Comparison of ENCODE assay signal across 21 cellular contexts in the genomic region with DNA sequence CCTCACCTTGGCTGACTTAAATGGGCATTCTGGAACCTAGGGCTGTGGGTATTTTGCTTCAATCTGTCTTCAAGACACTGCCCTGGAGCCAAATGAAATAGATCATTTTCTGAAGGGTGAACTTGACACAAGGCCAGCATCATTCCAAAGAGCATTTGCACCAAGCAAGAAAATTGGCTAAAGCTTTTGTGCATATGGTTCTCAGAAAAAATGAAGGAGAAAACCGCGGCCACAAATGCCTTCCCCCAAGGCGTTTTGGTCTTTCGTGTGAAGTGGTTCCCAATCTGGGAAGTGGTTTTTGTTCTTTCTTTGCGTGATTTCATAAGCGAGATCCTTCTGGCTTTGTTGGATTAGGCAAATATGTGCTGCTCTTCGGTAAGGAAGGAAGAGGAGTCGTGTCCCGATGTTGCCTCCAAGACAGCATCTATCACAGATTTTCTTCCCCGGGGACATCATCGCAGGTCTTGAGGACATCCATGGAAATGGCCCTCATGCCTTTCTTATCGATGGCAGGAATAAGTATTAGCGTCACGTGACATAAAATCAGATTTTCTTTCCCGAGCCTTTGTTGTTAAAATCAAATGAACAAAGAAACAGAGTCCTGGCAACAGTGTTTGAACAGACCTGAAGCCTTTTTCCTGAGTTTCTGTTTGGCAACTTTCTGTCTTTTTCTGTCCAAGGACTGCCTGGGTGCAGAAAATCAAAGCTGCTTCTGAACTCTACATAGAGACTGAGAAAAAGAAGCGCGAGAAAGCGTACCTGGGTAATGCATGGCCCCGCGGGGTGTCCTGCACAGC. TPM values are rescaled to one million over a fixed set of nuclear protein-coding genes. Genes with fewer than 3 reads are reported as not detected.
A peak's percentile ranks its signal among the peaks of the same experiment; 100 is the strongest.
DNase-seq lines count a peak whose midpoint lies in the region; ATAC-seq, FAIRE-seq and TF ChIP-seq lines count a peak whose summit lies in the region.
"Had no signal": no experiment of that assay in that cellular context is flagged by ENCODE, and none has a peak within 500 bp of the region (broad histone marks: within the 10 kb centered on the region; RNA-seq: fewer than 3 reads in every experiment).

No MANE protein-coding gene starts in this region.

- peak; percentile 14 for DNase-seq in DMS 273 (lab: John Stamatoyannopoulos, UW; ENCODE audit: unreplicated experiment)
- no peak for DNase-seq in DMS 273 treated with DMSO at 0.1 percent for 48 hours (lab: John Stamatoyannopoulos, UW)
- DNase-seq in astrocyte (ENCODE audit: low read depth): peak; percentile 81
- DNase-seq in fibroblast of the conjunctiva (ENCODE audit: low read depth): peak; percentile 56
- no peak for DNase-seq in thoracic aorta (ENCODE audit: low spot score)
- DNase-seq in NCI-H748 treated with DMSO at 0.1 percent for 48 hours (lab: John Stamatoyannopoulos, UW): no peak
- DNase-seq: CD8-positive, alpha-beta memory T cell; heart right ventricle; kidney glomerular epithelial cell; NCI-H2029; NCI-H69; stimulated activated CD4-positive, alpha-beta T cell treated with anti-CD3 and anti-CD28 coated beads, Interleukin-15, amount 100 ng/mL, for 24 hours; T-cell had no signal

- H3K4me3 ChIP-seq in astrocyte (ENCODE audit: insufficient read depth, low read depth, low read length) (no peak overlapping the region), thoracic aorta (peak overlapping the region; percentile 62)
- H3K4me3 ChIP-seq: heart right ventricle had no signal

- H3K27ac ChIP-seq in astrocyte (ENCODE audit: low read depth, low read length) (no peak overlapping the region), thoracic aorta (no peak overlapping the region)
- H3K27ac ChIP-seq: 22Rv1, heart right ventricle had no signal

- H3K4me2 ChIP-seq in astrocyte (ENCODE audit: low read length): peak overlapping the region; percentile 39

- no peak overlapping the region for H3K9ac ChIP-seq in astrocyte (ENCODE audit: low read length)

- H3K9me3 Mint-ChIP-seq in astrocyte (ENCODE audit: unreplicated experiment): no peaks in the 10 kb centered on the region
- H3K9me3 Mint-ChIP-seq: activated naive CD4-positive, alpha-beta T cell treated with anti-CD3 and anti-CD28 coated beads, Interleukin-2, amount 50 U/mL, for 72 hours; CD8-positive, alpha-beta memory T cell; T-cell had no signal

- no peaks in the 10 kb centered on the region for H3K9me3 ChIP-seq in astrocyte (ENCODE audit: insufficient read depth, low read depth, low read length)
- H3K9me3 ChIP-seq in thoracic aorta: no peaks in the 10 kb centered on the region
- H3K9me3 ChIP-seq: heart right ventricle had no signal

- H3K36me3 ChIP-seq in astrocyte (ENCODE audit: insufficient read depth, low read length) (no peaks in the 10 kb centered on the region), thoracic aorta (no peaks in the 10 kb centered on the region)
- H3K36me3 ChIP-seq: heart right ventricle had no signal

- no peaks in the 10 kb centered on the region for H3K79me2 ChIP-seq in astrocyte (ENCODE audit: insufficient read depth, low read length)

- no peak overlapping the region for H3K27ac Mint-ChIP-seq in astrocyte (ENCODE audit: unreplicated experiment)
- H3K27ac Mint-ChIP-seq: activated naive CD4-positive, alpha-beta T cell treated with anti-CD3 and anti-CD28 coated beads, Interleukin-2, amount 50 U/mL, for 72 hours; CD8-positive, alpha-beta memory T cell; T-cell had no signal

- no peak overlapping the region for H3K4me3 Mint-ChIP-seq in astrocyte (ENCODE audit: unreplicated experiment)
- H3K4me3 Mint-ChIP-seq: CD8-positive, alpha-beta memory T cell; T-cell had no signal

- TF ChIP-seq CTCF in astrocyte (IDR thresholded peaks at IDR 0.05; ENCODE audit: insufficient read depth, low read depth, low read length): no peak
- TF ChIP-seq CTCF in thoracic aorta (IDR thresholded peaks at IDR 0.05): no peak

- ATAC-seq in thoracic aorta (ENCODE audit: insufficient number of reproducible peaks, low FRiP score, low read depth) (no peak), GM18511 (IDR thresholded peaks at IDR 0.05; ENCODE audit: unreplicated experiment) (no peak), HG03175 (IDR thresholded peaks at IDR 0.05; ENCODE audit: unreplicated experiment) (no peak)
- ATAC-seq: activated CD4-positive, CD25-positive, alpha-beta regulatory T cell treated with anti-CD3 and anti-CD28 coated beads, Interleukin-2, amount 50 U/mL, for 24 hours; activated naive CD4-positive, alpha-beta T cell treated with anti-CD3 and anti-CD28 coated beads, Interleukin-2, amount 50 U/mL, for 72 hours; heart right ventricle; T-cell had no signal

- no peak overlapping the region for H2AFZ ChIP-seq in astrocyte (ENCODE audit: low read depth, low read length)

- H3K4me1 Mint-ChIP-seq in astrocyte (ENCODE audit: low read depth, unreplicated experiment): no peaks in the 10 kb centered on the region
- H3K4me1 Mint-ChIP-seq: CD8-positive, alpha-beta memory T cell; T-cell had no signal

- H3K36me3 Mint-ChIP-seq in astrocyte (ENCODE audit: low read depth, unreplicated experiment): peaks cover 5% of the 10 kb centered on the region
- H3K36me3 Mint-ChIP-seq: activated naive CD4-positive, alpha-beta T cell treated with anti-CD3 and anti-CD28 coated beads, Interleukin-2, amount 50 U/mL, for 72 hours; CD8-positive, alpha-beta memory T cell; T-cell had no signal

- H3K4me1 ChIP-seq in astrocyte (ENCODE audit: insufficient read depth, low read length) (peaks cover 8% of the 10 kb centered on the region), thoracic aorta (ENCODE audit: control insufficient read depth in 1 of 2, low read depth in 2 of 2) (peaks cover 3 to 13% of the 10 kb centered on the region in 2 donors)
- H3K4me1 ChIP-seq: heart right ventricle had no signal

- peaks cover 9% of the 10 kb centered on the region for H3K27me3 Mint-ChIP-seq in astrocyte (ENCODE audit: low read depth, unreplicated experiment)

- H4K20me1 ChIP-seq in astrocyte (ENCODE audit: insufficient read depth, low read length): no peaks in the 10 kb centered on the region

- H3K27me3 ChIP-seq in astrocyte (ENCODE audit: insufficient read depth, low read length): peaks cover 6% of the 10 kb centered on the region
- no peaks in the 10 kb centered on the region for H3K27me3 ChIP-seq in thoracic aorta (replicated peaks; ENCODE audit: insufficient read depth)

- no peak for FAIRE-seq in astrocyte (lab: Jason Lieb, UNC)
- FAIRE-seq: endometrium, GM19239, RCC 7860 had no signal

RNA-seq across cellular contexts. Expression of a gene that starts 31.0 kb away (rescaled TPM):
- 163 and 171 TPM in 2 replicates for total RNA-seq in astrocyte
- total RNA-seq in thoracic aorta: 100 to 1,000 TPM in 1 of 2 donors, 10 to 100 TPM in 1; 97.0 to 130 TPM

Comparison
In these comparisons a context has a peak if more than half of its experiments do, and no peak if none do; other contexts are left out.
1. DNase-seq: peak in DMS 273 (single experiment), astrocyte (single experiment) and fibroblast of the conjunctiva (single experiment); none in DMS 273 treated with DMSO at 0.1 percent for 48 hours (single experiment), thoracic aorta (single experiment) and NCI-H748 treated with DMSO at 0.1 percent for 48 hours (single experiment).